ENCODE assay signal across 8 cellular contexts in genomic region chr6:117605169-117605826, GRCh38. TPM values are rescaled to one million over a fixed set of nuclear protein-coding genes. Genes with fewer than 3 reads are reported as not detected.
DNase-seq lines count a peak whose midpoint lies in the region; ATAC-seq, FAIRE-seq and TF ChIP-seq lines count a peak whose summit lies in the region.

No MANE protein-coding gene starts in this region.

- H3K27me3 ChIP-seq in WERI-Rb-1 (ENCODE audit: insufficient read depth, low read depth, severe bottlenecking): no peaks in the 10 kb centered on the region
- no peaks in the 10 kb centered on the region for H3K27me3 ChIP-seq in naive thymus-derived CD4-positive, alpha-beta T cell (ENCODE audit: control insufficient read depth in 2 of 2, insufficient read depth in 2 of 2, low read length in 2 of 2)

- TF ChIP-seq CTCF in WERI-Rb-1 (IDR thresholded peaks at IDR 0.05; ENCODE audit: low read depth, low read length): peak; percentile 72

- H3K4me3 Mint-ChIP-seq in naive thymus-derived CD4-positive, alpha-beta T cell: peak overlapping the region in 4 of 10 donors; percentile 29 to 53 (median 37)

- H3K9me3 Mint-ChIP-seq in naive thymus-derived CD4-positive, alpha-beta T cell: no peaks in the 10 kb centered on the region

- no peak overlapping the region for H3K4me3 ChIP-seq in WERI-Rb-1 (ENCODE audit: low read depth, low read length)
- H3K4me3 ChIP-seq in naive thymus-derived CD4-positive, alpha-beta T cell (ENCODE audit: low read length): no peak overlapping the region

- H3K9me3 ChIP-seq in WERI-Rb-1 (ENCODE audit: severe bottlenecking): no peaks in the 10 kb centered on the region
- no peaks in the 10 kb centered on the region for H3K9me3 ChIP-seq in naive thymus-derived CD4-positive, alpha-beta T cell (ENCODE audit: control insufficient read depth in 2 of 3, low read length in 3 of 3)

- FAIRE-seq in endometrium (lab: Jason Lieb, UNC): peak; percentile 33

- CTCF ChIA-PET in naive thymus-derived CD4-positive, alpha-beta T cell (lab: Charles Lee): interaction anchor here (0.8 to 6.7 kb wide), 13 partner anchors 10 to 264 kb away, joined by 3 to 63 read pairs (median 4); no protein-coding TSS in a partner anchor

- H3K4me1 ChIP-seq in naive thymus-derived CD4-positive, alpha-beta T cell (ENCODE audit: control insufficient read depth in 2 of 2, insufficient read depth in 2 of 2, low read length in 2 of 2): peaks cover 0 to 5% of the 10 kb centered on the region in 2 donors

- intact Hi-C loops in naive thymus-derived CD4-positive, alpha-beta T cell (cut with micrococcal nuclease): loop anchor here (1.0 to 10.0 kb wide), 8 partner anchors 49 to 1500 kb away; partner anchors contain the start of genes NT5DC1 (in 1 of the 2) and TSPYL4 (in 1 of the 2)
- intact Hi-C loops in posterior vena cava (cut with DNase I): loop anchor here in 1 of 2 donors (10.0 kb wide), 1 partner anchor 260 kb away; no protein-coding TSS in a partner anchor

- H3K27me3 Mint-ChIP-seq in naive thymus-derived CD4-positive, alpha-beta T cell: peaks cover 4 to 17% (median 5%) of the 10 kb centered on the region in 5 donors

- H3K4me1 Mint-ChIP-seq in naive thymus-derived CD4-positive, alpha-beta T cell: peaks cover 12 to 29% (median 22%) of the 10 kb centered on the region in 7 donors

- DNase-seq in DMS79 (lab: John Stamatoyannopoulos, UW): peak; percentile 21
- DNase-seq in NCI-H2171 treated with DMSO at 0.1 percent for 48 hours (lab: John Stamatoyannopoulos, UW): peak; percentile 82
- peak; percentile 58 for DNase-seq in WERI-Rb-1
- peak in 7 of 9 donors; percentile 34 to 62 (median 53) for DNase-seq in naive thymus-derived CD4-positive, alpha-beta T cell
- no peak for DNase-seq in posterior vena cava (ENCODE audit: low spot score)

- POLR2A ChIA-PET in naive thymus-derived CD4-positive, alpha-beta T cell (lab: Charles Lee): interaction anchor here (1.2 kb wide), 1 partner anchor 21 kb away, joined by 5 read pairs; no protein-coding TSS in a partner anchor

- peaks cover under 1% of the 10 kb centered on the region for H3K36me3 ChIP-seq in WERI-Rb-1
- peaks cover 0 to 6% (median 0%) of the 10 kb centered on the region in 3 experiments for H3K36me3 ChIP-seq in naive thymus-derived CD4-positive, alpha-beta T cell (ENCODE audit: control insufficient read depth in 2 of 3, insufficient read depth in 3 of 3, low read length in 3 of 3)

- H3K27ac ChIP-seq in WERI-Rb-1: no peak overlapping the region
- H3K27ac ChIP-seq in naive thymus-derived CD4-positive, alpha-beta T cell (ENCODE audit: low read depth, low read length): no peak overlapping the region

- peaks cover 0 to 1% (median 0%) of the 10 kb centered on the region in 5 donors for H3K36me3 Mint-ChIP-seq in naive thymus-derived CD4-positive, alpha-beta T cell

- ATAC-seq in GM19395 (IDR thresholded peaks at IDR 0.05; ENCODE audit: unreplicated experiment) (peak; percentile 50), HG03280 (IDR thresholded peaks at IDR 0.05; ENCODE audit: unreplicated experiment) (peak; percentile 44)
- ATAC-seq in naive thymus-derived CD4-positive, alpha-beta T cell: peak; percentile 38

- no peak overlapping the region for H3K27ac Mint-ChIP-seq in naive thymus-derived CD4-positive, alpha-beta T cell

RNA-seq across cellular contexts. Expression of gene GOPC, which starts 3.0 kb away (rescaled TPM):
- 10 to 100 TPM; 16.2 to 39.4 (median 26.5) TPM for total RNA-seq in naive thymus-derived CD4-positive, alpha-beta T cell
- polyA plus RNA-seq in naive thymus-derived CD4-positive, alpha-beta T cell: 10 to 100 TPM; 14.3 to 17.3 TPM
- 10 to 100 TPM; 19.8 to 20.5 TPM for total RNA-seq in posterior vena cava
